ENCODE assay signal across 8 cellular contexts in the genomic region with DNA sequence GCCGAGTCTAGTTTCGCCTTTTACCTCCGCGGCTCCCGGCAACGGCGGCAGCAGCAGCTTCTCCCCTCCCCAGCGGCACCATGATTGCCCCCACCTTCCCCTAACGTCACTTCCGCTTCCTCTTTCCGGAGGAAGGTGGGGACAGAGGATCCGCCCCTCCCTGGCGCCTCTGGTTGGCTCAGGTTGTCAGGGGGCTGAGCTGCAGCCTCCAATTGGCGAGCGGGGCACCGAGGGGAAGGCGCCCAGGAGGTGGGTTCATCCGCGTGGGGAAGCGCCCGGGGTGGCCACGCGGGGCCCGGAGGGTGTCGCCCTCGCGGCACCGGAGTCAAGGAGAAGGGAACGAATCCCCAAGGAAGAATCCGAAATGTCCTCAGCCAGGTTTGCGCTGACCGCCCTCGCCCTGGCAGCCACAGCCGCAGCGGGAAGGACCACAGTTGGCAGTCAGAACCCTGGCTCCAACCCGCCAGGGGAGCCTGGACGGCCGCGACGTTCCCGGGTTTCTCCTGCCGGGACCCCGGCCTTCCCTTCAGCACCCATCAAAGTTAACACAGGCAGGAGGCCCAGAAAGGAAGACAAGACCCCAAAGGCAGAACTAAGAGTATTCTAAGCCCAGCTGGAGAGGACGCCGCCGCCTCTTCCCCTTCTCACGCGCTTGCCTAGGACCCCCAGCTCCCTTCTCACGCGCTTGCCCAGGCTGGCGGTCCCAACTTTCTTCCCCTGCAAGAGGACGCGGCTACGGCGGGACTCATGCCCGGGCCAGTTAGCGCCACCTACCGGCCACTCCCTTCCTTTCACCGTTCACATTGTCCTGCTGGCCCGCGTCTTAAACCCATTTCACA. TPM values are rescaled to one million over a fixed set of nuclear protein-coding genes. Genes with fewer than 3 reads are reported as not detected.
DNase-seq lines count a peak whose midpoint lies in the region; ATAC-seq and TF ChIP-seq lines count a peak whose summit lies in the region.

A gene (minus strand): TSS at position 86 of the 839 bp plus-strand sequence. CDS start 1,934 bp downstream, outside the sequence.

- peak; percentile 97 for ATAC-seq in HG02678 (IDR thresholded peaks at IDR 0.05; ENCODE audit: unreplicated experiment)
- ATAC-seq in activated naive CD8-positive, alpha-beta T cell treated with anti-CD3 and anti-CD28 coated beads, Interleukin-2, amount 10 ng/mL, durations not matched to agents 7 days and 5 days (ENCODE audit: low read depth): peak; percentile 99
- peak; percentile 99 for ATAC-seq in Right ventricle myocardium superior (ENCODE audit: poor library complexity)

- in situ Hi-C loops in transverse colon (cut with MboI; ENCODE audit: low pct_ligation_motif_present in 1 of 4, low pct_unique_long_range_greater_than_20kb in 1 of 4, low sequenced_read_pairs in 3 of 4): loop anchor here in 1 of 4 donors (5.0 to 10.0 kb wide), 2 partner anchors 52 to 265 kb away; a partner anchor contains a TSS

- H4K20me1 ChIP-seq in SU-DHL-6 (ENCODE audit: low read depth, low read length): no peaks in the 10 kb centered on the region; the same call in 1 of the 2 replicates

- peaks cover 14% of the 10 kb centered on the region for H3K36me3 Mint-ChIP-seq in activated naive CD8-positive, alpha-beta T cell treated with anti-CD3 and anti-CD28 coated beads, Interleukin-2, amount 10 ng/mL, durations not matched to agents 7 days and 5 days

- TF ChIP-seq CTCF in GM12872 (IDR thresholded peaks at IDR 0.05; ENCODE audit: insufficient read depth, low read depth, low read length): peak; percentile 90
- peak; percentile 89 for TF ChIP-seq CTCF in SU-DHL-6 (IDR thresholded peaks at IDR 0.05; ENCODE audit: insufficient read depth, low read length, poor library complexity, severe bottlenecking)
- peak; percentile 81 for TF ChIP-seq CTCF in parathyroid adenoma (IDR thresholded peaks at IDR 0.05)
- peak; percentile 92 to 96 (median 95) for TF ChIP-seq CTCF in transverse colon (IDR thresholded peaks at IDR 0.05)

- H3K4me3 ChIP-seq in SU-DHL-6 (ENCODE audit: insufficient read depth, low read length, poor library complexity, severe bottlenecking) (peak within 1 kb of the TSS; percentile 91), parathyroid adenoma (ENCODE audit: low read depth, low read length) (peak within 1 kb of the TSS; percentile 90), transverse colon (peak within 1 kb of the TSS; percentile 75 to 99 (median 87))

- peaks cover 38% of the 10 kb centered on the region for H3K79me2 ChIP-seq in SU-DHL-6 (ENCODE audit: insufficient read depth, low read length)
- peaks cover 7% of the 10 kb centered on the region for H3K79me2 ChIP-seq in parathyroid adenoma

- no peaks in the 10 kb centered on the region for H3K9me2 ChIP-seq in SU-DHL-6 (replicated peaks; ENCODE audit: insufficient read depth, low read length)

- peak; percentile 81 for TF ChIP-seq POLR2A in transverse colon (IDR thresholded peaks at IDR 0.05)

- 0 out of 2 replicates have a peak, but pooled peaks cover 17% of the 10 kb centered on the region for H3F3A ChIP-seq in SU-DHL-6 (ENCODE audit: insufficient read depth)

- H3K36me3 ChIP-seq in SU-DHL-6 (ENCODE audit: low read length) (0 out of 2 replicates have a peak, but pooled peaks cover 5% of the 10 kb centered on the region), parathyroid adenoma (ENCODE audit: control insufficient read depth, insufficient read depth, low read length) (no peaks in the 10 kb centered on the region), transverse colon (peaks cover 0 to 4% (median 2%) of the 10 kb centered on the region in 4 donors)

- H2AFZ ChIP-seq in SU-DHL-6 (ENCODE audit: low read depth, low read length, severe bottlenecking) (peak within 1 kb of the TSS; percentile 40), parathyroid adenoma (peak within 1 kb of the TSS; percentile 89)

- H3K9me3 Mint-ChIP-seq in activated naive CD8-positive, alpha-beta T cell treated with anti-CD3 and anti-CD28 coated beads, Interleukin-2, amount 10 ng/mL, durations not matched to agents 7 days and 5 days: no peaks in the 10 kb centered on the region

- POLR2A ChIA-PET in activated naive CD8-positive, alpha-beta T cell treated with anti-CD3 and anti-CD28 coated beads, Interleukin-2, amount 10 ng/mL, durations not matched to agents 7 days and 5 days (lab: Charles Lee): interaction anchor here (0.6 to 3.3 kb wide), 13 partner anchors 8 to 1822 kb away, joined by 3 to 34 read pairs (median 4); a partner anchor contains a TSS

- H3K4me2 ChIP-seq in SU-DHL-6 (ENCODE audit: low read depth, low read length, poor library complexity, severe bottlenecking): peak within 1 kb of the TSS; percentile 81
- peak within 1 kb of the TSS; percentile 90 for H3K4me2 ChIP-seq in parathyroid adenoma (ENCODE audit: low read length)

- intact Hi-C loops in Right ventricle myocardium superior (cut with DNase I): loop anchor here (2.0 to 10.0 kb wide), 2 partner anchors 51 to 165 kb away; a partner anchor contains a TSS
- intact Hi-C loops in transverse colon (cut with DNase I; ENCODE audit: low total_unique reads): no loop called here

- WGBS in transverse colon (ENCODE audit: low coverage in 1 of 2), 2 donors: 0 to 1% methylated on average over 15 to 60 of the region's 61 CpGs

- H3K4me3 Mint-ChIP-seq in activated naive CD8-positive, alpha-beta T cell treated with anti-CD3 and anti-CD28 coated beads, Interleukin-2, amount 10 ng/mL, durations not matched to agents 7 days and 5 days: peak within 1 kb of the TSS; percentile 99

- H3K9me3 ChIP-seq in SU-DHL-6 (ENCODE audit: insufficient read depth, low read length) (no peaks in the 10 kb centered on the region), parathyroid adenoma (ENCODE audit: control insufficient read depth, low read length) (no peaks in the 10 kb centered on the region), transverse colon (no peaks in the 10 kb centered on the region)

- peak within 1 kb of the TSS; percentile 99 for H3K27ac Mint-ChIP-seq in activated naive CD8-positive, alpha-beta T cell treated with anti-CD3 and anti-CD28 coated beads, Interleukin-2, amount 10 ng/mL, durations not matched to agents 7 days and 5 days

- peak; percentile 94 for DNase-seq in NCI-H128 (lab: John Stamatoyannopoulos, UW; ENCODE audit: unreplicated experiment)
- DNase-seq in activated naive CD8-positive, alpha-beta T cell treated with anti-CD3 and anti-CD28 coated beads, Interleukin-2, amount 10 ng/mL, durations not matched to agents 7 days and 5 days: peak; percentile 90
- peak; percentile 98 for DNase-seq in Right ventricle myocardium superior
- peak; percentile 98 for DNase-seq in transverse colon

- no peaks in the 10 kb centered on the region for H3K27me3 Mint-ChIP-seq in activated naive CD8-positive, alpha-beta T cell treated with anti-CD3 and anti-CD28 coated beads, Interleukin-2, amount 10 ng/mL, durations not matched to agents 7 days and 5 days

- H3K4me1 ChIP-seq in parathyroid adenoma (peaks cover 3% of the 10 kb centered on the region), transverse colon (peaks cover 11 to 46% (median 19%) of the 10 kb centered on the region in 4 donors)

- H3K9ac ChIP-seq in SU-DHL-6 (ENCODE audit: low read length) (peak within 1 kb of the TSS; percentile 84), parathyroid adenoma (peak within 1 kb of the TSS; percentile 61)

- peaks cover 24% of the 10 kb centered on the region for H3K4me1 Mint-ChIP-seq in activated naive CD8-positive, alpha-beta T cell treated with anti-CD3 and anti-CD28 coated beads, Interleukin-2, amount 10 ng/mL, durations not matched to agents 7 days and 5 days

- H3K27me3 ChIP-seq in SU-DHL-6 (ENCODE audit: low read length) (no peaks in the 10 kb centered on the region), parathyroid adenoma (ENCODE audit: control insufficient read depth, insufficient read depth, low read length) (no peaks in the 10 kb centered on the region), transverse colon (no peaks in the 10 kb centered on the region)

- no peak for TF ChIP-seq EP300 in transverse colon (IDR thresholded peaks at IDR 0.05; ENCODE audit: low read depth)

- H3K27ac ChIP-seq in SU-DHL-6 (ENCODE audit: low read depth, low read length): peak within 1 kb of the TSS; percentile 53
- peak within 1 kb of the TSS; percentile 76 for H3K27ac ChIP-seq in parathyroid adenoma
- peak within 1 kb of the TSS; percentile 92 to 98 (median 96) for H3K27ac ChIP-seq in transverse colon

RNA-seq across cellular contexts. Expression of the gene that starts here (rescaled TPM):
- total RNA-seq in activated naive CD8-positive, alpha-beta T cell treated with anti-CD3 and anti-CD28 coated beads, Interleukin-2, amount 10 ng/mL, durations not matched to agents 7 days and 5 days: 10 to 100 TPM; 21.7 to 28.2 TPM
- total RNA-seq in Right ventricle myocardium superior: 12.5 TPM
- total RNA-seq in transverse colon: 10 to 100 TPM in 2 of 4 donors, 1 to 10 TPM in 2; 2.2 to 20.2 (median 9.3) TPM

Comparison
In these comparisons a context has a peak if more than half of its experiments do, and no peak if none do; other contexts are left out.
1. Peak in every context shown above with its lines: DNase-seq, ATAC-seq, H3K4me3 ChIP-seq and H3K27ac ChIP-seq.